Comparison of ENCODE assay signal across 24 cellular contexts in genomic region chr2:122078451-122078850, GRCh38.
DNase-seq lines count a peak whose midpoint lies in the region; ATAC-seq and TF ChIP-seq lines count a peak whose summit lies in the region.
"Had no signal": no experiment of that assay in that cellular context is flagged by ENCODE, and none has a peak within 500 bp of the region (broad histone marks: within the 10 kb centered on the region; RNA-seq: fewer than 3 reads in every experiment).

No MANE protein-coding gene starts in this region.

- in situ Hi-C loops in GM23248 (cut with MboI) = no loop called here

- no peaks in the 10 kb centered on the region for H3K9me2 ChIP-seq in GM23248 (ENCODE audit: insufficient read depth)

- no peaks in the 10 kb centered on the region for H4K20me1 ChIP-seq in GM23248 (ENCODE audit: insufficient read depth)

- no peak for ATAC-seq in HG02884 (IDR thresholded peaks at IDR 0.05; ENCODE audit: unreplicated experiment)
- ATAC-seq: activated T-helper 17 cell treated with anti-CD3 and anti-CD28 coated beads, Interleukin-2, amount 50 U/mL, for 72 hours; left ventricle myocardium superior had no signal

- no peak overlapping the region for H3K27ac ChIP-seq in GM23248
- H3K27ac ChIP-seq: brain microvascular endothelial cell, neural progenitor cell, suprapubic skin had no signal

- TF ChIP-seq CTCF in AG10803 (conservative IDR thresholded peaks at IDR 0.05; ENCODE audit: low read length) = no peak

- H3K9me3 ChIP-seq in GM23248 (ENCODE audit: low read depth) = no peaks in the 10 kb centered on the region
- H3K9me3 ChIP-seq: BE2C, suprapubic skin had no signal

- H2AFZ ChIP-seq in GM23248 = no peak overlapping the region
- H2AFZ ChIP-seq: neural progenitor cell had no signal

- 42 to 51% methylated on average over 3 of the region's 3 CpGs for WGBS in GM23248 (ENCODE audit: low coverage in 1 of 2, low lambda C conversion rate in 2 of 2, missing lambda C conversion rate in 2 of 2), 2 experiments

- H3K4me3 ChIP-seq in AG10803 (ENCODE audit: low read length) (no peak overlapping the region), GM23248 (no peak overlapping the region)
- H3K4me3 ChIP-seq: neural progenitor cell, smooth muscle cell, suprapubic skin had no signal

- H3F3A ChIP-seq in GM23248 (ENCODE audit: insufficient read depth) = no peaks in the 10 kb centered on the region

- no peak overlapping the region for H3K4me2 ChIP-seq in GM23248 (ENCODE audit: unreplicated experiment)
- H3K4me2 ChIP-seq: neural progenitor cell, smooth muscle cell had no signal

- H3K27me3 ChIP-seq in GM23248 (replicated peaks; ENCODE audit: insufficient read depth) = no peaks in the 10 kb centered on the region
- H3K27me3 ChIP-seq: BE2C, brain microvascular endothelial cell, neural progenitor cell, suprapubic skin had no signal

- no peaks in the 10 kb centered on the region for H3K79me2 ChIP-seq in GM23248 (ENCODE audit: insufficient read depth)

- no peak overlapping the region for H3K9ac ChIP-seq in GM23248
- H3K9ac ChIP-seq: neural progenitor cell had no signal

- DNase-seq in AG10803 (ENCODE audit: low read depth) (peak; percentile 56), GM23248 (peak; percentile 40), NCI-H82 (lab: John Stamatoyannopoulos, UW) (peak; percentile 97), hepatic stellate cell (ENCODE audit: low spot score) (peak; percentile 21), HuH-7.5 (ENCODE audit: low spot score) (no peak), NCI-H774 (lab: John Stamatoyannopoulos, UW) (no peak)
- no peak for DNase-seq in activated CD8-positive, alpha-beta memory T cell treated with anti-CD3 and anti-CD28 coated beads, Interleukin-2, amount 50 U/mL, for 48 hours
- DNase-seq: activated CD4-positive, alpha-beta memory T cell treated with anti-CD3 and anti-CD28 coated beads, Interleukin-2, amount 10 ng/mL, durations not matched to agents 7 days and 5 days; activated naive CD4-positive, alpha-beta T cell treated with anti-CD3 and anti-CD28 coated beads, Interleukin-2, amount 50 U/mL, for 16 hours; brain microvascular endothelial cell; CD8-positive, alpha-beta memory T cell; DMS153; left ventricle myocardium superior; NCI-H1092; NCI-H187; NCI-H748 treated with DMSO at 0.1 percent for 48 hours; SHP77 treated with DMSO at 0.1 percent for 48 hours; stimulated activated naive CD4-positive, alpha-beta T cell treated with Interleukin-2 at 50 U/mL for 16 hours had no signal

- no peaks in the 10 kb centered on the region for H3K36me3 ChIP-seq in GM23248 (ENCODE audit: low read depth)
- H3K36me3 ChIP-seq: BE2C, brain microvascular endothelial cell, neural progenitor cell, suprapubic skin had no signal

- no peaks in the 10 kb centered on the region for H3K4me1 ChIP-seq in GM23248 (ENCODE audit: insufficient read depth)
- H3K4me1 ChIP-seq: BE2C, neural progenitor cell, suprapubic skin had no signal

Comparison
In these comparisons a context has a peak if more than half of its experiments do, and no peak if none do; other contexts are left out.
1. DNase-seq: peak in AG10803 (single experiment), GM23248 (single experiment), NCI-H82 (single experiment) and hepatic stellate cell (single experiment); none in HuH-7.5 (single experiment), activated CD8-positive, alpha-beta memory T cell treated with anti-CD3 and anti-CD28 coated beads, Interleukin-2, amount 50 U/mL, for 48 hours (single experiment) and NCI-H774 (single experiment).